ENCODE assay signal across 19 cellular contexts in genomic region chr11:133809525-133810178, GRCh38. TPM values are rescaled to one million over a fixed set of nuclear protein-coding genes. Genes with fewer than 3 reads are reported as not detected.
DNase-seq lines count a peak whose midpoint lies in the region; ATAC-seq lines count a peak whose summit lies in the region.
"Had no signal": no experiment of that assay in that cellular context is flagged by ENCODE, and none has a peak within 500 bp of the region (broad histone marks: within the 10 kb centered on the region; RNA-seq: fewer than 3 reads in every experiment).

No MANE protein-coding gene starts in this region.

- DNase-seq in NCI-H1092 treated with DMSO at 0.1 percent for 48 hours (lab: John Stamatoyannopoulos, UW) (peak; percentile 33), NCI-H1092 (lab: John Stamatoyannopoulos, UW) (no peak), cerebellar cortex (ENCODE audit: low spot score) (peak; percentile 11), NCI-H1417 (lab: John Stamatoyannopoulos, UW) (no peak), NCI-H1436 treated with DMSO at 0.1 percent for 48 hours (lab: John Stamatoyannopoulos, UW) (no peak)
- DNase-seq: activated CD4-positive, alpha-beta T cell treated with anti-CD3 and anti-CD28 coated beads, Interleukin-2, amount 50 U/mL, for 48 hours; CD4-positive, CD25-positive, alpha-beta regulatory T cell; central memory CD4-positive, alpha-beta T cell; HFFc6; NCI-H1105; NCI-H345 had no signal

- H3K27me3 ChIP-seq in iPS-15b (ENCODE audit: control insufficient read depth, insufficient read depth, low read length) (peaks cover 14% of the 10 kb centered on the region), skeletal muscle tissue (ENCODE audit: control insufficient read depth in 3 of 3, insufficient read depth in 3 of 3, low read length in 3 of 3) (peaks cover 0 to 13% (median 4%) of the 10 kb centered on the region in 3 donors)

- H3K36me3 ChIP-seq in iPS-15b (ENCODE audit: control insufficient read depth, insufficient read depth, low read length) (no peaks in the 10 kb centered on the region), skeletal muscle tissue (ENCODE audit: control insufficient read depth in 3 of 3, insufficient read depth in 3 of 3, low read length in 3 of 3) (no peaks in the 10 kb centered on the region)

- H3K9ac ChIP-seq in iPS-15b (ENCODE audit: low read depth, low read length) (no peak overlapping the region), skeletal muscle tissue (ENCODE audit: low read depth in 1 of 3, low read length in 3 of 3) (peak overlapping the region in 1 of 3 donors; percentile 45)

- no peak for ATAC-seq in HG03342 (IDR thresholded peaks at IDR 0.05; ENCODE audit: unreplicated experiment)
- ATAC-seq: SK-N-SH treated with all-trans-retinoic acid at 6 μM for 48 hours had no signal

- H3K27ac ChIP-seq in skeletal muscle tissue (ENCODE audit: low read depth, low read length), result no peak overlapping the region

- H3K9me3 ChIP-seq in iPS-15b (ENCODE audit: control insufficient read depth, insufficient read depth, low read length) (no peaks in the 10 kb centered on the region), skeletal muscle tissue (ENCODE audit: control insufficient read depth in 3 of 3, low read length in 3 of 3) (no peaks in the 10 kb centered on the region)

- H3K4me1 ChIP-seq in iPS-15b (ENCODE audit: control insufficient read depth, insufficient read depth, low read length), result peaks cover 22% of the 10 kb centered on the region
- H3K4me1 ChIP-seq in skeletal muscle tissue (ENCODE audit: control insufficient read depth in 3 of 3, insufficient read depth in 3 of 3, low read length in 3 of 3), result peaks cover 10 to 12% (median 10%) of the 10 kb centered on the region in 3 donors

- H3K4me3 ChIP-seq in iPS-15b (ENCODE audit: low read depth, low read length) (peak overlapping the region; percentile 14), skeletal muscle tissue (ENCODE audit: low read length in 3 of 3) (peak overlapping the region in 2 of 3 donors; percentile 29 to 49)

RNA-seq across cellular contexts. Expression of gene SPATA19, which starts 35.7 kb away (rescaled TPM):
- not detected for total RNA-seq in skeletal muscle tissue
- total RNA-seq: CD4-positive, CD25-positive, alpha-beta regulatory T cell; glomerular endothelial cell; HFFc6; mesothelial cell of epicardium; OCI-LY7; urinary bladder had no signal

Comparison
In these comparisons a context has a peak if more than half of its experiments do, and no peak if none do; other contexts are left out.
1. DNase-seq: peak in NCI-H1092 treated with DMSO at 0.1 percent for 48 hours (single experiment) and cerebellar cortex (single experiment); none in NCI-H1092 (single experiment), NCI-H1417 (0 of 3) and NCI-H1436 treated with DMSO at 0.1 percent for 48 hours (single experiment).